ENCODE assay signal across 8 cellular contexts in genomic region chr9:101398930-101399640, GRCh38. TPM values are rescaled to one million over a fixed set of nuclear protein-coding genes. Genes with fewer than 3 reads are reported as not detected.
DNase-seq lines count a peak whose midpoint lies in the region; ATAC-seq and TF ChIP-seq lines count a peak whose summit lies in the region.

No MANE protein-coding gene starts in this region.

- H3K36me3 ChIP-seq in kidney epithelial cell (ENCODE audit: control insufficient read depth, insufficient read depth, low read length), result peaks cover 2% of the 10 kb centered on the region

- no peak for ATAC-seq in GM18498 (IDR thresholded peaks at IDR 0.05; ENCODE audit: unreplicated experiment)

- TF ChIP-seq RAD21 in Ishikawa (IDR thresholded peaks at IDR 0.05; ENCODE audit: low read depth), result no peak

- no peak for TF ChIP-seq EP300 in Ishikawa (IDR thresholded peaks at IDR 0.05; ENCODE audit: borderline replicate concordance)

- in situ Hi-C loops in astrocyte of the spinal cord (cut with HindIII; ENCODE audit: low sequenced_read_pairs), result no loop called here

- DNase-seq in NCI-H146 (lab: John Stamatoyannopoulos, UW) (peak; percentile 39), NCI-H146 treated with DMSO at 0.1 percent for 48 hours (lab: John Stamatoyannopoulos, UW; ENCODE audit: unreplicated experiment) (no peak), astrocyte of the spinal cord (ENCODE audit: low read depth, low spot score) (no peak), kidney epithelial cell (ENCODE audit: low read depth) (no peak), Kasumi-1 (lab: John Stamatoyannopoulos, UW) (no peak)
- peak; percentile 28 for DNase-seq in stimulated activated CD8-positive, alpha-beta memory T cell treated with anti-CD3 and anti-CD28 coated beads, Interleukin-4, amount 100 ng/mL, for 48 hours

- H3K4me3 ChIP-seq in astrocyte of the spinal cord (ENCODE audit: low read depth, low read length), result peak overlapping the region; percentile 59
- H3K4me3 ChIP-seq in kidney epithelial cell (ENCODE audit: low read depth, low read length), result peak overlapping the region; percentile 80

- H3K27me3 ChIP-seq in kidney epithelial cell (ENCODE audit: control insufficient read depth, insufficient read depth, low read length), result no peaks in the 10 kb centered on the region

- TF ChIP-seq CTCF in astrocyte of the spinal cord (IDR thresholded peaks at IDR 0.05; ENCODE audit: low read depth, low read length) (no peak), kidney epithelial cell (IDR thresholded peaks at IDR 0.05; ENCODE audit: insufficient read depth, low read length, poor library complexity, severe bottlenecking) (no peak)

TF ChIP-seq in Ishikawa, 13 proteins besides CTCF, POLR2A, EP300 and RAD21:
- TF ChIP-seq YY1 (IDR thresholded peaks at IDR 0.05; ENCODE audit: low read depth) (no peak), CEBPB (IDR thresholded peaks at IDR 0.05) (no peak), TCF12 (IDR thresholded peaks at IDR 0.05; ENCODE audit: low read depth) (no peak), ZBTB7A (IDR thresholded peaks at IDR 0.05; ENCODE audit: low read depth) (0 out of 2 replicates have a peak, but pooled peaks have one; percentile 46), NFIC (IDR thresholded peaks at IDR 0.05) (peak; percentile 33; the same call in 1 of the 2 replicates)

RNA-seq across cellular contexts. Expression of gene ZNF189, which starts 0.4 kb away (rescaled TPM):
- 11.0 and 13.4 TPM in 2 replicates for total RNA-seq in kidney epithelial cell

RNA-seq across cellular contexts. Expression of gene MRPL50, which starts 0.7 kb away (rescaled TPM):
- 10.9 and 13.9 TPM in 2 replicates for total RNA-seq in kidney epithelial cell

RNA-seq across cellular contexts. Expression of gene BAAT, which starts 14.3 kb away (rescaled TPM):
- not detected in 2 replicates for total RNA-seq in kidney epithelial cell

RNA-seq across cellular contexts. Expression of gene ALDOB, which starts 36.5 kb away (rescaled TPM):
- total RNA-seq in kidney epithelial cell, result not detected in 2 replicates

Comparison
In these comparisons a context has a peak if more than half of its experiments do, and no peak if none do; other contexts are left out.
1. DNase-seq: peak in NCI-H146 (single experiment) and stimulated activated CD8-positive, alpha-beta memory T cell treated with anti-CD3 and anti-CD28 coated beads, Interleukin-4, amount 100 ng/mL, for 48 hours (single experiment); none in NCI-H146 treated with DMSO at 0.1 percent for 48 hours (single experiment), astrocyte of the spinal cord (single experiment), kidney epithelial cell (single experiment) and Kasumi-1 (0 of 2).